10 cellular contexts compared by ENCODE assay signal in genomic region chr15:100863406-100864198, GRCh38. TPM values are rescaled to one million over a fixed set of nuclear protein-coding genes. Genes with fewer than 3 reads are reported as not detected.
DNase-seq lines count a peak whose midpoint lies in the region; ATAC-seq and TF ChIP-seq lines count a peak whose summit lies in the region.
"Had no signal": no experiment of that assay in that cellular context is flagged by ENCODE, and none has a peak within 500 bp of the region (broad histone marks: within the 10 kb centered on the region; RNA-seq: fewer than 3 reads in every experiment).

No MANE protein-coding gene starts in this region.

- no peak for TF ChIP-seq POLR2A in sigmoid colon (IDR thresholded peaks at IDR 0.05)

- 66 to 81% methylated on average over 21 of the region's 21 CpGs for WGBS in sigmoid colon, 2 donors

- H3K27ac Mint-ChIP-seq in effector memory CD8-positive, alpha-beta T cell, result no peak overlapping the region
- H3K27ac Mint-ChIP-seq: activated CD8-positive, alpha-beta T cell treated with anti-CD3 and anti-CD28 coated beads, Interleukin-2, amount 10 ng/mL, durations not matched to agents 7 days and 5 days had no signal

- no peaks in the 10 kb centered on the region for H3K27me3 ChIP-seq in sigmoid colon

- DNase-seq in H4 (ENCODE audit: low spot score), result peak; percentile 95
- DNase-seq in caudate nucleus (lab: John Stamatoyannopoulos, UW), result peak in 57 of 61 donors; percentile 14 to 86 (median 67)
- DNase-seq in iris pigment epithelial cell (ENCODE audit: low read depth), result peak; percentile 45
- DNase-seq in sigmoid colon, result peak; percentile 86
- DNase-seq in effector memory CD8-positive, alpha-beta T cell, result no peak
- DNase-seq: activated CD8-positive, alpha-beta T cell treated with anti-CD3 and anti-CD28 coated beads, Interleukin-2, amount 10 ng/mL, durations not matched to agents 7 days and 5 days; mesendoderm had no signal

- no peaks in the 10 kb centered on the region for H3K9me3 Mint-ChIP-seq in effector memory CD8-positive, alpha-beta T cell

- no peaks in the 10 kb centered on the region for H3K36me3 ChIP-seq in sigmoid colon

- peaks cover 0 to 6% (median 2%) of the 10 kb centered on the region in 4 donors for H3K9me3 ChIP-seq in sigmoid colon

- H3K27ac ChIP-seq in caudate nucleus (ENCODE audit: low read depth, low read length), result peak overlapping the region; percentile 92
- H3K27ac ChIP-seq in sigmoid colon, result peak overlapping the region in 3 of 4 donors; percentile 35 to 58 (median 46)

- peaks cover 3% of the 10 kb centered on the region for H3K36me3 Mint-ChIP-seq in effector memory CD8-positive, alpha-beta T cell (ENCODE audit: insufficient read depth)

- TF ChIP-seq EP300 in sigmoid colon (IDR thresholded peaks at IDR 0.05), result no peak

- H3K4me3 ChIP-seq in sigmoid colon, result no peak overlapping the region

- H3K27me3 Mint-ChIP-seq in effector memory CD8-positive, alpha-beta T cell, result peaks cover 27 to 78% of the 10 kb centered on the region in 2 donors

- H3K4me1 ChIP-seq in sigmoid colon, result peaks cover 0 to 22% (median 16%) of the 10 kb centered on the region in 4 donors

- no peaks in the 10 kb centered on the region for H3K4me1 Mint-ChIP-seq in effector memory CD8-positive, alpha-beta T cell (ENCODE audit: low read depth in 2 of 2)

- no peak for ATAC-seq in HG03469 (IDR thresholded peaks at IDR 0.05; ENCODE audit: unreplicated experiment)
- ATAC-seq in GM19328 (IDR thresholded peaks at IDR 0.05; ENCODE audit: unreplicated experiment), result no peak
- ATAC-seq in effector memory CD8-positive, alpha-beta T cell (replicated peaks), result no peak
- no peak for ATAC-seq in GM19467 (IDR thresholded peaks at IDR 0.05; ENCODE audit: unreplicated experiment)
- ATAC-seq: activated CD8-positive, alpha-beta T cell treated with anti-CD3 and anti-CD28 coated beads, Interleukin-2, amount 10 ng/mL, durations not matched to agents 7 days and 5 days had no signal

- no peak overlapping the region for H3K4me3 Mint-ChIP-seq in effector memory CD8-positive, alpha-beta T cell
- H3K4me3 Mint-ChIP-seq: activated CD8-positive, alpha-beta T cell treated with anti-CD3 and anti-CD28 coated beads, Interleukin-2, amount 10 ng/mL, durations not matched to agents 7 days and 5 days had no signal

- intact Hi-C loops in sigmoid colon (cut with DNase I), result no loop called here

- TF ChIP-seq CTCF in sigmoid colon (IDR thresholded peaks at IDR 0.05), result no peak

RNA-seq across cellular contexts. Expression of gene ALDH1A3, which starts 16.0 kb away (rescaled TPM):
- 54.3 and 57.9 TPM in 2 replicates for total RNA-seq in H4 (2014; rRNA removed; shearing (Covaris generic))
- 10 to 100 TPM; 36.4 to 71.2 (median 46.9) TPM for total RNA-seq in sigmoid colon
- polyA plus RNA-seq in sigmoid colon, result 10 to 100 TPM in 1 of 3 donors, 1 to 10 TPM in 2; 8.6 to 13.2 (median 9.0) TPM
- total RNA-seq: activated CD8-positive, alpha-beta T cell treated with anti-CD3 and anti-CD28 coated beads, Interleukin-2, amount 10 ng/mL, durations not matched to agents 7 days and 5 days had no signal

RNA-seq across cellular contexts. Expression of gene LRRK1, which starts 55.6 kb away (rescaled TPM):
- 1.4 and 2.9 TPM in 2 replicates for total RNA-seq in H4 (2014; rRNA removed; shearing (Covaris generic))
- total RNA-seq in sigmoid colon, result 10 to 100 TPM in 2 of 4 donors, 1 to 10 TPM in 2; 7.1 to 27.4 (median 9.2) TPM
- 10 to 100 TPM in 2 of 3 donors, 1 to 10 TPM in 1; 9.6 to 22.6 (median 10.2) TPM for polyA plus RNA-seq in sigmoid colon

Comparison
In these comparisons a context has a peak if more than half of its experiments do, and no peak if none do; other contexts are left out.
1. DNase-seq: peak in H4 (single experiment), caudate nucleus (57 of 61), iris pigment epithelial cell (single experiment) and sigmoid colon (single experiment); none in effector memory CD8-positive, alpha-beta T cell (0 of 3).